Comparison of ENCODE assay signal across 19 cellular contexts in the genomic region with DNA sequence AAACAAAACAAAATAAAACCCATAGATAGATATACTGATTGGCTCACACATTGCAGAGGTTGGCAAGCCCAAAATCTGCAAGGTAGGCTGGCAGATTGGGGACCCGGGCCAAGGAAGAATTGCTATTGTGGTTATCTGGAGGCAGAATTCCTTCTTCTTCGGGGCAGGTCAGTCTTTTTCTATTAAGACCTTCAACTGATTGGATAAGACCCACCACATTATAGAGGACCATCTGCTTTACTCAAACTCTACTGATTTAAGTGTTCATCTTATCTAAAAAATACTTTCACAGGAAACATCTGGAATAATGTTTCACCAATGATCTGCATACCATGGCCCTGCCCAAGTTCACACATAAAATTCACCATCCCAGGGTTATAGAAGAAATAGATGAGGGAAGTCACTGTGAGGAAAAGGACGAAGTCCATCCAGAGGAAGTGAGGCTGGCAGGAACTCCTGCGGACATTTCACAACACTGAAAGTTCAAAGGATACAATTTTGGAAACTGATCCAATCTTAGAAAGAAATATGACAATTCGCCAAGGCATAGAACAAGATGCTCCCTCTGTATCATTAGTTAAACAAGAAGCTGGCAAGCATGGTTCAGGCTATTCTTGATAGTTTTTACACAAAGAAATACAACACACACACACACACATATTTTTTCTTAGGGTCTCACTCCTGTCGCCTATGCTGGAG.
"Had no signal": no experiment of that assay in that cellular context is flagged by ENCODE, and none has a peak within 500 bp of the region (broad histone marks: within the 10 kb centered on the region; RNA-seq: fewer than 3 reads in every experiment).

No MANE protein-coding gene starts in this region.

- H3K9me3 Mint-ChIP-seq: immature natural killer cell; stimulated activated effector memory CD8-positive, alpha-beta T cell treated with anti-CD3 and anti-CD28 coated beads, Interleukin-12 subunit alpha, Interleukin-12 subunit beta, amount 100 ng/mL, for 72 hours had no signal

- ATAC-seq: heart left ventricle; lower lobe of right lung; stimulated activated effector memory CD8-positive, alpha-beta T cell treated with anti-CD3 and anti-CD28 coated beads, Interleukin-12 subunit alpha, Interleukin-12 subunit beta, amount 100 ng/mL, for 72 hours had no signal

- H3K27me3 Mint-ChIP-seq: activated T-cell treated with anti-CD3 and anti-CD28 coated beads, Interleukin-2, amount 50 U/mL, for 24 hours; naive B cell had no signal

- H3K27ac ChIP-seq: cardiac muscle cell, coronary artery, heart left ventricle, lower lobe of right lung, neural progenitor cell, ovary had no signal

- H3K27me3 ChIP-seq: cardiac muscle cell, heart left ventricle, neural progenitor cell, ovary had no signal

- H3K4me1 ChIP-seq: neural progenitor cell had no signal

- H3K36me3 ChIP-seq: cardiac muscle cell, heart left ventricle, lower lobe of right lung, neural progenitor cell, ovary, thoracic aorta had no signal

- H3K9me3 ChIP-seq: lower lobe of right lung, ovary, thoracic aorta had no signal

- H3K4me3 ChIP-seq: cardiac muscle cell, coronary artery, heart left ventricle, lower lobe of right lung, neural progenitor cell, ovary, thoracic aorta had no signal

- H3K27ac Mint-ChIP-seq: activated T-cell treated with anti-CD3 and anti-CD28 coated beads, Interleukin-2, amount 50 U/mL, for 24 hours; immature natural killer cell; naive B cell; neural progenitor cell; stimulated activated effector memory CD8-positive, alpha-beta T cell treated with anti-CD3 and anti-CD28 coated beads, Interleukin-12 subunit alpha, Interleukin-12 subunit beta, amount 100 ng/mL, for 72 hours had no signal

- H3K36me3 Mint-ChIP-seq: immature natural killer cell; neural progenitor cell; stimulated activated effector memory CD8-positive, alpha-beta T cell treated with anti-CD3 and anti-CD28 coated beads, Interleukin-12 subunit alpha, Interleukin-12 subunit beta, amount 100 ng/mL, for 72 hours had no signal

- H3K4me1 Mint-ChIP-seq: immature natural killer cell; stimulated activated effector memory CD8-positive, alpha-beta T cell treated with anti-CD3 and anti-CD28 coated beads, Interleukin-12 subunit alpha, Interleukin-12 subunit beta, amount 100 ng/mL, for 72 hours had no signal

- FAIRE-seq: endothelial cell of umbilical vein, frontal cortex had no signal

- H3K4me3 Mint-ChIP-seq: activated T-cell treated with anti-CD3 and anti-CD28 coated beads, Interleukin-2, amount 50 U/mL, for 24 hours; immature natural killer cell; naive B cell; neural progenitor cell; stimulated activated effector memory CD8-positive, alpha-beta T cell treated with anti-CD3 and anti-CD28 coated beads, Interleukin-12 subunit alpha, Interleukin-12 subunit beta, amount 100 ng/mL, for 72 hours had no signal

- DNase-seq: activated CD4-positive, alpha-beta T cell treated with anti-CD3 and anti-CD28 coated beads for 1 hour; activated CD4-positive, alpha-beta T cell treated with anti-CD3 and anti-CD28 coated beads, Interleukin-2, amount 50 U/mL, for 48 hours; activated effector memory CD4-positive, alpha-beta T cell treated with Interleukin-2 at 50 U/mL for 16 hours; activated naive CD4-positive, alpha-beta T cell treated with anti-CD3 and anti-CD28 coated beads, Interleukin-2, amount 50 U/mL, for 16 hours; activated T-cell treated with anti-CD3 and anti-CD28 coated beads, Interleukin-2, amount 50 U/mL, for 24 hours; effector CD4-positive, alpha-beta T cell; heart left ventricle; immature natural killer cell; lower lobe of right lung; naive B cell; T1000 had no signal
